Comparison of ENCODE assay signal across 1 cellular context in genomic region chr10:72248477-72249151, GRCh38.
A peak's percentile ranks its signal among the peaks of the same experiment; 100 is the strongest.
TF ChIP-seq lines count a peak whose summit lies in the region.

No MANE protein-coding gene starts in this region.

TF ChIP-seq in HepG2, 621 proteins besides CTCF, POLR2A, EP300 and RAD21 (continued from another document):
- TF ChIP-seq, protein P1, sequence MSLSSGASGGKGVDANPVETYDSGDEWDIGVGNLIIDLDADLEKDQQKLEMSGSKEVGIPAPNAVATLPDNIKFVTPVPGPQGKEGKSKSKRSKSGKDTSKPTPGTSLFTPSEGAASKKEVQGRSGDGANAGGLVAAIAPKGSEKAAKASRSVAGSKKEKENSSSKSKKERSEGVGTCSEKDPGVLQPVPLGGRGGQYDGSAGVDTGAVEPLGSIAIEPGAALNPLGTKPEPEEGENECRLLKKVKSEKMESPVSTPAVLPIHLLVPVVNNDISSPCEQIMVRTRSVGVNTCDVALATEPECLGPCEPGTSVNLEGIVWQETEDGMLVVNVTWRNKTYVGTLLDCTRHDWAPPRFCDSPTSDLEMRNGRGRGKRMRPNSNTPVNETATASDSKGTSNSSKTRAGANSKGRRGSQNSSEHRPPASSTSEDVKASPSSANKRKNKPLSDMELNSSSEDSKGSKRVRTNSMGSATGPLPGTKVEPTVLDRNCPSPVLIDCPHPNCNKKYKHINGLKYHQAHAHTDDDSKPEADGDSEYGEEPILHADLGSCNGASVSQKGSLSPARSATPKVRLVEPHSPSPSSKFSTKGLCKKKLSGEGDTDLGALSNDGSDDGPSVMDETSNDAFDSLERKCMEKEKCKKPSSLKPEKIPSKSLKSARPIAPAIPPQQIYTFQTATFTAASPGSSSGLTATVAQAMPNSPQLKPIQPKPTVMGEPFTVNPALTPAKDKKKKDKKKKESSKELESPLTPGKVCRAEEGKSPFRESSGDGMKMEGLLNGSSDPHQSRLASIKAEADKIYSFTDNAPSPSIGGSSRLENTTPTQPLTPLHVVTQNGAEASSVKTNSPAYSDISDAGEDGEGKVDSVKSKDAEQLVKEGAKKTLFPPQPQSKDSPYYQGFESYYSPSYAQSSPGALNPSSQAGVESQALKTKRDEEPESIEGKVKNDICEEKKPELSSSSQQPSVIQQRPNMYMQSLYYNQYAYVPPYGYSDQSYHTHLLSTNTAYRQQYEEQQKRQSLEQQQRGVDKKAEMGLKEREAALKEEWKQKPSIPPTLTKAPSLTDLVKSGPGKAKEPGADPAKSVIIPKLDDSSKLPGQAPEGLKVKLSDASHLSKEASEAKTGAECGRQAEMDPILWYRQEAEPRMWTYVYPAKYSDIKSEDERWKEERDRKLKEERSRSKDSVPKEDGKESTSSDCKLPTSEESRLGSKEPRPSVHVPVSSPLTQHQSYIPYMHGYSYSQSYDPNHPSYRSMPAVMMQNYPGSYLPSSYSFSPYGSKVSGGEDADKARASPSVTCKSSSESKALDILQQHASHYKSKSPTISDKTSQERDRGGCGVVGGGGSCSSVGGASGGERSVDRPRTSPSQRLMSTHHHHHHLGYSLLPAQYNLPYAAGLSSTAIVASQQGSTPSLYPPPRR (CRISPR knock-in tag; IDR thresholded peaks at IDR 0.05; ENCODE audit: borderline replicate concordance): peak; percentile 43; the same call in 1 of the 2 replicates
- TF ChIP-seq TBX3 (IDR thresholded peaks at IDR 0.05; ENCODE audit: borderline replicate concordance): no peak
- TF ChIP-seq KDM5B (CRISPR knock-in tag; IDR thresholded peaks at IDR 0.05; ENCODE audit: borderline replicate concordance): peak; percentile 33; the same call in 1 of the 2 replicates
- no peak for TF ChIP-seq RBM39 (IDR thresholded peaks at IDR 0.05; ENCODE audit: low read depth, low read length, poor library complexity, severe bottlenecking)
- TF ChIP-seq SYNCRIP (IDR thresholded peaks at IDR 0.05; ENCODE audit: insufficient read depth, low read depth, low read length): no peak
- TF ChIP-seq ZNF224 (CRISPR knock-in tag; IDR thresholded peaks at IDR 0.05): no peak
- peak; percentile 48; the same call in 1 of the 2 replicates for TF ChIP-seq KDM2A (CRISPR knock-in tag; IDR thresholded peaks at IDR 0.05; ENCODE audit: borderline replicate concordance, low read depth)
- peak; percentile 80; the same call in 1 of the 2 replicates for TF ChIP-seq TAF1 (CRISPR knock-in tag; IDR thresholded peaks at IDR 0.05)
- TF ChIP-seq, protein P2, sequence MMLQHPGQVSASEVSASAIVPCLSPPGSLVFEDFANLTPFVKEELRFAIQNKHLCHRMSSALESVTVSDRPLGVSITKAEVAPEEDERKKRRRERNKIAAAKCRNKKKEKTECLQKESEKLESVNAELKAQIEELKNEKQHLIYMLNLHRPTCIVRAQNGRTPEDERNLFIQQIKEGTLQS (CRISPR knock-in tag; IDR thresholded peaks at IDR 0.05): no peak
- no peak for TF ChIP-seq ZNF296 (CRISPR knock-in tag; conservative IDR thresholded peaks at IDR 0.05)
- no peak for TF ChIP-seq FOXA1 (IDR thresholded peaks at IDR 0.05)
- no peak for TF ChIP-seq FOXA1 (CRISPR knock-in tag; IDR thresholded peaks at IDR 0.05)
- no peak for TF ChIP-seq KLF9 (CRISPR knock-in tag; IDR thresholded peaks at IDR 0.05; ENCODE audit: low read depth)
- TF ChIP-seq ZNF704 (CRISPR knock-in tag; IDR thresholded peaks at IDR 0.05; ENCODE audit: borderline replicate concordance): peak; percentile 39; the same call in 1 of the 2 replicates
- no peak for TF ChIP-seq AKNA (CRISPR knock-in tag; IDR thresholded peaks at IDR 0.05; ENCODE audit: borderline replicate concordance)
- TF ChIP-seq, protein P3, sequence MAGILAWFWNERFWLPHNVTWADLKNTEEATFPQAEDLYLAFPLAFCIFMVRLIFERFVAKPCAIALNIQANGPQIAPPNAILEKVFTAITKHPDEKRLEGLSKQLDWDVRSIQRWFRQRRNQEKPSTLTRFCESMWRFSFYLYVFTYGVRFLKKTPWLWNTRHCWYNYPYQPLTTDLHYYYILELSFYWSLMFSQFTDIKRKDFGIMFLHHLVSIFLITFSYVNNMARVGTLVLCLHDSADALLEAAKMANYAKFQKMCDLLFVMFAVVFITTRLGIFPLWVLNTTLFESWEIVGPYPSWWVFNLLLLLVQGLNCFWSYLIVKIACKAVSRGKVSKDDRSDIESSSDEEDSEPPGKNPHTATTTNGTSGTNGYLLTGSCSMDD (CRISPR knock-in tag; IDR thresholded peaks at IDR 0.05): no peak
- TF ChIP-seq ZNF142 (CRISPR knock-in tag; IDR thresholded peaks at IDR 0.05): no peak
- TF ChIP-seq NR3C1 (CRISPR knock-in tag; IDR thresholded peaks at IDR 0.05): no peak
- TF ChIP-seq ZBTB42 (CRISPR knock-in tag; IDR thresholded peaks at IDR 0.05): no peak
- TF ChIP-seq, protein P4, sequence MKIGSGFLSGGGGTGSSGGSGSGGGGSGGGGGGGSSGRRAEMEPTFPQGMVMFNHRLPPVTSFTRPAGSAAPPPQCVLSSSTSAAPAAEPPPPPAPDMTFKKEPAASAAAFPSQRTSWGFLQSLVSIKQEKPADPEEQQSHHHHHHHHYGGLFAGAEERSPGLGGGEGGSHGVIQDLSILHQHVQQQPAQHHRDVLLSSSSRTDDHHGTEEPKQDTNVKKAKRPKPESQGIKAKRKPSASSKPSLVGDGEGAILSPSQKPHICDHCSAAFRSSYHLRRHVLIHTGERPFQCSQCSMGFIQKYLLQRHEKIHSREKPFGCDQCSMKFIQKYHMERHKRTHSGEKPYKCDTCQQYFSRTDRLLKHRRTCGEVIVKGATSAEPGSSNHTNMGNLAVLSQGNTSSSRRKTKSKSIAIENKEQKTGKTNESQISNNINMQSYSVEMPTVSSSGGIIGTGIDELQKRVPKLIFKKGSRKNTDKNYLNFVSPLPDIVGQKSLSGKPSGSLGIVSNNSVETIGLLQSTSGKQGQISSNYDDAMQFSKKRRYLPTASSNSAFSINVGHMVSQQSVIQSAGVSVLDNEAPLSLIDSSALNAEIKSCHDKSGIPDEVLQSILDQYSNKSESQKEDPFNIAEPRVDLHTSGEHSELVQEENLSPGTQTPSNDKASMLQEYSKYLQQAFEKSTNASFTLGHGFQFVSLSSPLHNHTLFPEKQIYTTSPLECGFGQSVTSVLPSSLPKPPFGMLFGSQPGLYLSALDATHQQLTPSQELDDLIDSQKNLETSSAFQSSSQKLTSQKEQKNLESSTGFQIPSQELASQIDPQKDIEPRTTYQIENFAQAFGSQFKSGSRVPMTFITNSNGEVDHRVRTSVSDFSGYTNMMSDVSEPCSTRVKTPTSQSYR (CRISPR knock-in tag; IDR thresholded peaks at IDR 0.05; ENCODE audit: borderline replicate concordance): no peak
- TF ChIP-seq FOXO1 (CRISPR knock-in tag; IDR thresholded peaks at IDR 0.05): 0 out of 2 replicates have a peak, but pooled peaks have one; percentile 19
- no peak for TF ChIP-seq ZMYM2 (CRISPR knock-in tag; IDR thresholded peaks at IDR 0.05)
- peak; percentile 14 for TF ChIP-seq ELF3 (CRISPR knock-in tag; IDR thresholded peaks at IDR 0.05)
- TF ChIP-seq KAT2B (IDR thresholded peaks at IDR 0.05; ENCODE audit: borderline replicate concordance, low read depth, low read length): no peak
- no peak for TF ChIP-seq ZNF569 (CRISPR knock-in tag; IDR thresholded peaks at IDR 0.05; ENCODE audit: borderline replicate concordance)
- no peak for TF ChIP-seq ZNF562 (CRISPR knock-in tag; IDR thresholded peaks at IDR 0.05; ENCODE audit: borderline replicate concordance)
- TF ChIP-seq SALL1 (CRISPR knock-in tag; IDR thresholded peaks at IDR 0.05): peak; percentile 63
- TF ChIP-seq NFATC3 (CRISPR knock-in tag; IDR thresholded peaks at IDR 0.05): no peak
